1 cellular context compared by ENCODE assay signal in genomic region chr13:79432992-79433391, GRCh38.
TF ChIP-seq lines count a peak whose summit lies in the region.

No MANE protein-coding gene starts in this region.

TF ChIP-seq in HepG2, 621 proteins besides CTCF, POLR2A, EP300 and RAD21:
- no peak for TF ChIP-seq ZNF234 (CRISPR knock-in tag; conservative IDR thresholded peaks at IDR 0.05)
TF ChIP-seq in HepG2: peak in this region for 0.
